8 cellular contexts compared by ENCODE assay signal in genomic region chr1:209769171-209769904, GRCh38. TPM values are rescaled to one million over a fixed set of nuclear protein-coding genes. Genes with fewer than 3 reads are reported as not detected.
DNase-seq lines count a peak whose midpoint lies in the region; ATAC-seq and TF ChIP-seq lines count a peak whose summit lies in the region.

No MANE protein-coding gene starts in this region.

- peaks cover 50% of the 10 kb centered on the region for H3K4me1 Mint-ChIP-seq in CD4-positive, alpha-beta T cell (ENCODE audit: low read depth)
- peaks cover 36% of the 10 kb centered on the region for H3K4me1 Mint-ChIP-seq in activated CD8-positive, alpha-beta T cell treated with anti-CD3 and anti-CD28 coated beads, Interleukin-2, amount 10 ng/mL, durations not matched to agents 7 days and 5 days (ENCODE audit: low read depth)

- H3K27ac Mint-ChIP-seq in CD4-positive, alpha-beta T cell = no peak overlapping the region
- H3K27ac Mint-ChIP-seq in activated CD8-positive, alpha-beta T cell treated with anti-CD3 and anti-CD28 coated beads, Interleukin-2, amount 10 ng/mL, durations not matched to agents 7 days and 5 days = no peak overlapping the region

- H3K4me3 ChIP-seq in epithelial cell of esophagus (ENCODE audit: low read length) = no peak overlapping the region
- no peak overlapping the region for H3K4me3 ChIP-seq in testis

- no peaks in the 10 kb centered on the region for H3K27me3 Mint-ChIP-seq in CD4-positive, alpha-beta T cell
- no peaks in the 10 kb centered on the region for H3K27me3 Mint-ChIP-seq in activated CD8-positive, alpha-beta T cell treated with anti-CD3 and anti-CD28 coated beads, Interleukin-2, amount 10 ng/mL, durations not matched to agents 7 days and 5 days (ENCODE audit: low read depth)

- peaks cover 29% of the 10 kb centered on the region for H3K36me3 Mint-ChIP-seq in CD4-positive, alpha-beta T cell (ENCODE audit: low read depth)
- H3K36me3 Mint-ChIP-seq in activated CD8-positive, alpha-beta T cell treated with anti-CD3 and anti-CD28 coated beads, Interleukin-2, amount 10 ng/mL, durations not matched to agents 7 days and 5 days (ENCODE audit: low read depth) = peaks cover 30% of the 10 kb centered on the region

- POLR2A ChIA-PET in CD4-positive, alpha-beta T cell (lab: Charles Lee) = interaction anchor here (0.9 to 6.6 kb wide), 11 partner anchors 11 to 167 kb away, joined by 3 to 478 read pairs (median 14); partner anchors contain the start of genes C1orf74, TRAF3IP3 and UTP25
- POLR2A ChIA-PET in activated CD8-positive, alpha-beta T cell treated with anti-CD3 and anti-CD28 coated beads, Interleukin-2, amount 10 ng/mL, durations not matched to agents 7 days and 5 days (lab: Charles Lee) = interaction anchor here (1.2 to 7.8 kb wide), 7 partner anchors 9 to 564 kb away, joined by 3 to 241 read pairs (median 28); partner anchors contain the start of genes C1orf74, TRAF3IP3 and UTP25

- DNase-seq in CD4-positive, alpha-beta T cell = peak; percentile 31 to 78 (median 74)
- peak; percentile 89 for DNase-seq in activated CD8-positive, alpha-beta T cell treated with anti-CD3 and anti-CD28 coated beads, Interleukin-2, amount 10 ng/mL, durations not matched to agents 7 days and 5 days
- DNase-seq in epithelial cell of esophagus (ENCODE audit: low read depth) = peak; percentile 75
- DNase-seq in non-pigmented ciliary epithelial cell (ENCODE audit: low read depth) = peak; percentile 38
- DNase-seq in testis = peak; percentile 44
- no peak for DNase-seq in cerebellar nuclear complex (lab: John Stamatoyannopoulos, UW)

- no peaks in the 10 kb centered on the region for H3K9me3 ChIP-seq in CD4-positive, alpha-beta T cell (ENCODE audit: control insufficient read depth, low read length)
- H3K9me3 ChIP-seq in KOPT-K1 (ENCODE audit: insufficient read depth, low read length, poor library complexity, severe bottlenecking) = no peaks in the 10 kb centered on the region
- H3K9me3 ChIP-seq in testis = no peaks in the 10 kb centered on the region

- H3K36me3 ChIP-seq in KOPT-K1 (ENCODE audit: insufficient read depth, low read length) (peaks cover 56% of the 10 kb centered on the region), testis (ENCODE audit: low read depth, missing control alignments) (no peaks in the 10 kb centered on the region)

- no peak overlapping the region for H3K4me3 Mint-ChIP-seq in CD4-positive, alpha-beta T cell
- H3K4me3 Mint-ChIP-seq in activated CD8-positive, alpha-beta T cell treated with anti-CD3 and anti-CD28 coated beads, Interleukin-2, amount 10 ng/mL, durations not matched to agents 7 days and 5 days = no peak overlapping the region

- H3K4me1 ChIP-seq in testis = peaks cover 17% of the 10 kb centered on the region

- intact Hi-C loops in CD4-positive, alpha-beta T cell (cut with DNase I, micrococcal nuclease) = loop anchor here (1.0 to 5.0 kb wide), 3 partner anchors 15 to 77 kb away; partner anchors contain the start of genes C1orf74 (in 1 of the 2) and UTP25 (in 1 of the 2)
- intact Hi-C loops in testis (cut with DNase I; ENCODE audit: low total_unique reads) = no loop called here

- peak; percentile 77 for ATAC-seq in CD4-positive, alpha-beta T cell (ENCODE audit: poor library complexity)
- peak; percentile 78 for ATAC-seq in GM21526 (IDR thresholded peaks at IDR 0.05; ENCODE audit: low FRiP score, unreplicated experiment)
- peak; percentile 58 for ATAC-seq in activated CD8-positive, alpha-beta T cell treated with anti-CD3 and anti-CD28 coated beads, Interleukin-2, amount 10 ng/mL, durations not matched to agents 7 days and 5 days

- no peak for TF ChIP-seq CTCF in CD4-positive, alpha-beta T cell (IDR thresholded peaks at IDR 0.05)
- TF ChIP-seq CTCF in epithelial cell of esophagus (IDR thresholded peaks at IDR 0.05; ENCODE audit: insufficient read depth, low read depth, low read length, missing control alignments) (no peak), testis (IDR thresholded peaks at IDR 0.05) (no peak)

- no peak for TF ChIP-seq POLR2A in testis (IDR thresholded peaks at IDR 0.05)

- WGBS in testis, 2 donors = 20 to 31% methylated on average over 13 of the region's 13 CpGs

- no peaks in the 10 kb centered on the region for H3K27me3 ChIP-seq in CD4-positive, alpha-beta T cell (ENCODE audit: control insufficient read depth, insufficient read depth, low read length)
- no peaks in the 10 kb centered on the region for H3K27me3 ChIP-seq in testis

- CTCF ChIA-PET in CD4-positive, alpha-beta T cell (lab: Charles Lee) = interaction anchor here (0.8 to 9.3 kb wide), 9 partner anchors 9 to 58 kb away, joined by 3 to 80 read pairs (median 5); partner anchors contain the start of genes C1orf74, TRAF3IP3 and UTP25
- CTCF ChIA-PET in activated CD8-positive, alpha-beta T cell treated with anti-CD3 and anti-CD28 coated beads, Interleukin-2, amount 10 ng/mL, durations not matched to agents 7 days and 5 days (lab: Charles Lee) = interaction anchor here (0.9 to 15.3 kb wide), 14 partner anchors 10 to 200 kb away, joined by 3 to 336 read pairs (median 6); partner anchors contain the start of genes C1orf74, G0S2, TRAF3IP3 and UTP25

- no peaks in the 10 kb centered on the region for H3K9me3 Mint-ChIP-seq in CD4-positive, alpha-beta T cell
- no peaks in the 10 kb centered on the region for H3K9me3 Mint-ChIP-seq in activated CD8-positive, alpha-beta T cell treated with anti-CD3 and anti-CD28 coated beads, Interleukin-2, amount 10 ng/mL, durations not matched to agents 7 days and 5 days (ENCODE audit: insufficient read depth)

- H3K27ac ChIP-seq in CD4-positive, alpha-beta T cell (ENCODE audit: low read depth, low read length) = peak overlapping the region; percentile 73
- peak overlapping the region; percentile 88 for H3K27ac ChIP-seq in KOPT-K1 (ENCODE audit: low read depth, low read length, poor library complexity, severe bottlenecking)
- peak overlapping the region; percentile 29 to 54 for H3K27ac ChIP-seq in testis

RNA-seq across cellular contexts. Expression of gene TRAF3IP3, which starts 13.5 kb away (rescaled TPM):
- total RNA-seq in CD4-positive, alpha-beta T cell = 100 to 1,000 TPM; 279 to 290 TPM
- total RNA-seq in activated CD8-positive, alpha-beta T cell treated with anti-CD3 and anti-CD28 coated beads, Interleukin-2, amount 10 ng/mL, durations not matched to agents 7 days and 5 days = 100 to 1,000 TPM; 319 to 322 TPM
- 1 to 10 TPM in 1 of 2 donors, under 1 TPM in 1; 0.63 to 3.3 TPM for total RNA-seq in testis
- 9.2 TPM for polyA plus RNA-seq in testis (ENCODE audit: insufficient read depth, low read depth, low replicate concordance)

RNA-seq across cellular contexts. Expression of gene C1orf74, which starts 15.0 kb away (rescaled TPM):
- total RNA-seq in CD4-positive, alpha-beta T cell = under 1 TPM; 0.63 to 0.67 TPM
- total RNA-seq in activated CD8-positive, alpha-beta T cell treated with anti-CD3 and anti-CD28 coated beads, Interleukin-2, amount 10 ng/mL, durations not matched to agents 7 days and 5 days = 1 to 10 TPM; 2.5 to 2.6 TPM
- 1 to 10 TPM; 5.0 to 5.2 TPM for total RNA-seq in testis
- 2.6 TPM for polyA plus RNA-seq in testis (ENCODE audit: insufficient read depth, low read depth, low replicate concordance)

RNA-seq across cellular contexts. Expression of gene IRF6, which starts 36.6 kb away (rescaled TPM):
- 1 to 10 TPM in 1 of 2 experiments, under 1 TPM in 1; 0.74 to 1.7 TPM for total RNA-seq in CD4-positive, alpha-beta T cell
- under 1 TPM; 0.16 to 0.21 TPM for total RNA-seq in activated CD8-positive, alpha-beta T cell treated with anti-CD3 and anti-CD28 coated beads, Interleukin-2, amount 10 ng/mL, durations not matched to agents 7 days and 5 days
- 10 to 100 TPM in 1 of 2 donors, 1 to 10 TPM in 1; 8.7 to 19.2 TPM for total RNA-seq in testis
- 8.2 TPM for polyA plus RNA-seq in testis (ENCODE audit: insufficient read depth, low read depth, low replicate concordance)

RNA-seq across cellular contexts. Expression of gene UTP25, which starts 58.4 kb away (rescaled TPM):
- total RNA-seq in CD4-positive, alpha-beta T cell = 1 to 10 TPM; 6.0 to 6.4 TPM
- total RNA-seq in activated CD8-positive, alpha-beta T cell treated with anti-CD3 and anti-CD28 coated beads, Interleukin-2, amount 10 ng/mL, durations not matched to agents 7 days and 5 days = 1 to 10 TPM; 6.3 to 6.5 TPM
- total RNA-seq in testis = 1 to 10 TPM; 7.1 to 7.7 TPM
- polyA plus RNA-seq in testis (ENCODE audit: insufficient read depth, low read depth, low replicate concordance) = 4.0 TPM

Comparison
In these comparisons a context has a peak if more than half of its experiments do, and no peak if none do; other contexts are left out.
1. DNase-seq: peak in CD4-positive, alpha-beta T cell (10 of 10), activated CD8-positive, alpha-beta T cell treated with anti-CD3 and anti-CD28 coated beads, Interleukin-2, amount 10 ng/mL, durations not matched to agents 7 days and 5 days (single experiment), epithelial cell of esophagus (single experiment), non-pigmented ciliary epithelial cell (single experiment) and testis (single experiment); none in cerebellar nuclear complex (0 of 2).
2. RNA of gene TRAF3IP3, which starts 13.5 kb away (total RNA-seq): 319 to 322 TPM in activated CD8-positive, alpha-beta T cell treated with anti-CD3 and anti-CD28 coated beads, Interleukin-2, amount 10 ng/mL, durations not matched to agents 7 days and 5 days and 279 to 290 TPM in CD4-positive, alpha-beta T cell; 0.63 to 3.3 TPM in testis; every median in the first group is over 10 times any median in the second.
3. Peak in every context shown above with its lines, with median percentiles within 50 percentile points of each other: ATAC-seq and H3K27ac ChIP-seq.